In genomic region chr12:89389755-89390661, GRCh38 we compare ENCODE assay signal across 1 cellular context.
TF ChIP-seq lines count a peak whose summit lies in the region.

No MANE protein-coding gene starts in this region.

TF ChIP-seq in HepG2, 621 proteins besides CTCF, POLR2A, EP300 and RAD21 (continued from another document):
- TF ChIP-seq ZNF142 (CRISPR knock-in tag; IDR thresholded peaks at IDR 0.05) (no peak), NR2F6 (IDR thresholded peaks at IDR 0.05) (no peak), NR2F6 (CRISPR knock-in tag; IDR thresholded peaks at IDR 0.05) (no peak), CENPT (CRISPR knock-in tag; IDR thresholded peaks at IDR 0.05; ENCODE audit: low read depth) (no peak), ZNF687 (CRISPR knock-in tag; IDR thresholded peaks at IDR 0.05) (no peak), JDP2 (CRISPR knock-in tag; IDR thresholded peaks at IDR 0.05; ENCODE audit: borderline replicate concordance) (no peak)
TF ChIP-seq in HepG2: peak in this region for 34.
